Comparison of ENCODE assay signal across 14 cellular contexts in the genomic region with DNA sequence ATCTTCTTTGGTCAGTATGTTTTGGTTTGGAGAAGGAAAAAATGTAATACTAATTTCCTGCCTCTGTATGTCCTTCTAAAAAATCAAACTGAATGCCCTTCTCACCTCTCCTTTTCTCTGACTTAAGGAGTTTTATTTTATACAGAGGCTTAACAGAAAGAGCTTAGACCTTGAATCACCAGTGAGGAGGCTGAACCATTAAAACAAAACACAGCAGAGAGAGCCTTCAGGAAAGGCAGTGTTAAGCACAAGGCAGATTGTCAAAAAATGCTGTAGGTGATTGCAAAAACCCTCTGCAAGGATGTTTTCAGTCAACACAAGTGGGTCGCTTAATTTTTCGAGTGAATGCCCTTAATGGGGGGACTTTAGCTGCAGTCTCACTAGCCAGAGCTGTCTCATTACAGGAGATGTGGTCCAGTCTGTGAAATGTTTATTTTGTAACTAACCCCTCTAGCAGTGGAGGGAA.
DNase-seq lines count a peak whose midpoint lies in the region; ATAC-seq, FAIRE-seq and TF ChIP-seq lines count a peak whose summit lies in the region.
"Had no signal": no experiment of that assay in that cellular context is flagged by ENCODE, and none has a peak within 500 bp of the region (broad histone marks: within the 10 kb centered on the region; RNA-seq: fewer than 3 reads in every experiment).

No MANE protein-coding gene starts in this region.

- H3K27ac ChIP-seq in breast epithelium (peak overlapping the region; percentile 29 to 44), mammary epithelial cell (ENCODE audit: insufficient read depth, low read depth, low read length) (no peak overlapping the region), Panc1 (ENCODE audit: low read length) (peak overlapping the region; percentile 2; the same call in 1 of the 2 replicates), kidney (ENCODE audit: low read depth in 2 of 2, low read length in 2 of 2) (peak overlapping the region; percentile 27 to 71)
- H3K27ac ChIP-seq: skin epidermis had no signal

- dilution Hi-C loops in mammary epithelial cell (cut with HindIII; ENCODE audit: low sequenced_read_pairs): no loop called here

- in situ Hi-C loops in mammary epithelial cell (cut with MboI; ENCODE audit: low sequenced_read_pairs in 2 of 2) (no loop called here), Panc1 (cut with HindIII; ENCODE audit: low pct_unique_long_range_greater_than_20kb, low sequenced_read_pairs) (no loop called here), HAP-1 (cut with MboI; ENCODE audit: low sequenced_read_pairs) (no loop called here)

- H3K4me3 ChIP-seq in breast epithelium (no peak overlapping the region), mammary epithelial cell (replicated peaks in 1 of 3; ENCODE audit: insufficient read depth in 1 of 3, low read depth in 2 of 3, low read length in 3 of 3) (no peak overlapping the region), Panc1 (ENCODE audit: low read depth in 2 of 2, low read length in 2 of 2) (no peak overlapping the region), kidney (ENCODE audit: low read length in 2 of 2) (peak overlapping the region in 1 of 2 donors; percentile 13), HAP-1 (no peak overlapping the region)
- H3K4me3 ChIP-seq: skin epidermis had no signal

- H3K79me2 ChIP-seq in mammary epithelial cell (ENCODE audit: insufficient read depth, low read length): no peaks in the 10 kb centered on the region

- no peak for ATAC-seq in Panc1
- ATAC-seq in HG03159 (IDR thresholded peaks at IDR 0.05; ENCODE audit: unreplicated experiment): no peak
- no peak for ATAC-seq in GM21367 (IDR thresholded peaks at IDR 0.05; ENCODE audit: unreplicated experiment)
- ATAC-seq: left ventricle myocardium superior, PC-3 had no signal

- no peaks in the 10 kb centered on the region for H4K20me1 ChIP-seq in mammary epithelial cell (ENCODE audit: insufficient read depth, low read length)

- H3K4me2 ChIP-seq in mammary epithelial cell (ENCODE audit: insufficient read depth, low read depth, low read length): no peak overlapping the region

- H3K27me3 ChIP-seq in breast epithelium (no peaks in the 10 kb centered on the region), mammary epithelial cell (ENCODE audit: insufficient read depth, low read length) (no peaks in the 10 kb centered on the region), Panc1 (ENCODE audit: control insufficient read depth, insufficient read depth, low read length) (no peaks in the 10 kb centered on the region), HAP-1 (ENCODE audit: low read depth) (no peaks in the 10 kb centered on the region)

- no peak overlapping the region for H2AFZ ChIP-seq in mammary epithelial cell (ENCODE audit: low read depth, low read length)

- no peak for FAIRE-seq in kidney (lab: Jason Lieb, UNC)

- POLR2A ChIA-PET in Panc1 (lab: Charles Lee): no interaction called here

- H3K9ac ChIP-seq in mammary epithelial cell (ENCODE audit: insufficient read depth, low read length) (no peak overlapping the region), kidney (ENCODE audit: low read length in 2 of 2) (no peak overlapping the region)

- BruUV-seq in mammary epithelial cell (replicated peaks; lab: Mats Ljungman, UMichigan) (no TSS peak), Panc1 (replicated peaks; lab: Mats Ljungman, UMichigan) (no TSS peak)

- TF ChIP-seq CTCF in breast epithelium (IDR thresholded peaks at IDR 0.05): no peak
- TF ChIP-seq CTCF in mammary epithelial cell (conservative IDR thresholded peaks at IDR 0.05 in 1 of 2, IDR thresholded peaks at IDR 0.05 in 1 of 2; ENCODE audit: extremely low read depth in 1 of 2, insufficient read depth in 1 of 2, low read depth in 1 of 2, low read length in 2 of 2): no peak
- no peak for TF ChIP-seq CTCF in Panc1 (IDR thresholded peaks at IDR 0.05)
- no peak for TF ChIP-seq CTCF in kidney (IDR thresholded peaks at IDR 0.05; ENCODE audit: borderline replicate concordance, extremely low read depth, insufficient read depth)

- no peak for TF ChIP-seq POLR2A in breast epithelium (IDR thresholded peaks at IDR 0.05)

- CTCF ChIA-PET in mammary epithelial cell (lab: Charles Lee; ENCODE audit: low non-redundant PET) (interaction anchor here (0.6 kb wide), 1 partner anchor 1010 kb away, joined by 4 read pairs; no protein-coding TSS in a partner anchor), Panc1 (lab: Charles Lee) (interaction anchor here (0.6 to 1.1 kb wide), 2 partner anchors 354 to 486 kb away, joined by 3 read pairs; no protein-coding TSS in a partner anchor)

- H3K36me3 ChIP-seq in breast epithelium (no peaks in the 10 kb centered on the region), mammary epithelial cell (ENCODE audit: insufficient read depth, low read length) (no peaks in the 10 kb centered on the region), Panc1 (ENCODE audit: control insufficient read depth, insufficient read depth, low read length) (no peaks in the 10 kb centered on the region), kidney (ENCODE audit: control insufficient read depth in 1 of 2, insufficient read depth in 2 of 2, low read length in 2 of 2) (no peaks in the 10 kb centered on the region), HAP-1 (replicated peaks) (no peaks in the 10 kb centered on the region)

- intact Hi-C loops in breast epithelium (cut with DNase I; ENCODE audit: low total_unique reads): no loop called here
- intact Hi-C loops in mammary epithelial cell (cut with micrococcal nuclease): no loop called here
- intact Hi-C loops in Panc1 (cut with micrococcal nuclease; ENCODE audit: unreplicated experiment): no loop called here
- intact Hi-C loops in kidney (cut with DNase I): no loop called here

- no peak for DNase-seq in breast epithelium (ENCODE audit: low spot score in 2 of 2)
- DNase-seq in mammary epithelial cell: no peak
- no peak for DNase-seq in Panc1 (ENCODE audit: low read depth, low spot score)
- DNase-seq in kidney: no peak
- no peak for DNase-seq in activated naive CD4-positive, alpha-beta T cell (lab: John Stamatoyannopoulos, UW)
- DNase-seq in HAP-1 (ENCODE audit: low spot score in 2 of 2): no peak
- DNase-seq: activated T-cell treated with anti-CD3 and anti-CD28 coated beads, Interleukin-2, amount 50 U/mL, for 1 hour; central memory CD4-positive, alpha-beta T cell; foreskin melanocyte; left ventricle myocardium superior; PC-3 had no signal

- H3K9me3 ChIP-seq in breast epithelium: peaks cover 0 to 2% of the 10 kb centered on the region in 2 donors
- H3K9me3 ChIP-seq in mammary epithelial cell (replicated peaks; ENCODE audit: insufficient read depth, low read length): no peaks in the 10 kb centered on the region
- H3K9me3 ChIP-seq in Panc1 (ENCODE audit: control insufficient read depth, insufficient read depth, low read depth, low read length): peaks cover 5% of the 10 kb centered on the region; the same call in 1 of the 2 replicates
- peaks cover 0 to 5% of the 10 kb centered on the region in 2 donors for H3K9me3 ChIP-seq in kidney (ENCODE audit: control insufficient read depth in 1 of 2, low read length in 2 of 2)
- H3K9me3 ChIP-seq in HAP-1: no peaks in the 10 kb centered on the region

- H3K4me1 ChIP-seq in breast epithelium (no peaks in the 10 kb centered on the region), mammary epithelial cell (ENCODE audit: insufficient read depth, low read length) (peaks cover 5% of the 10 kb centered on the region), Panc1 (ENCODE audit: control insufficient read depth, insufficient read depth, low read length) (peaks cover 6% of the 10 kb centered on the region; the same call in 1 of the 2 replicates), kidney (ENCODE audit: control insufficient read depth in 1 of 2, insufficient read depth in 1 of 2, low read depth in 1 of 2, low read length in 2 of 2) (peaks cover 9 to 52% of the 10 kb centered on the region in 2 donors), HAP-1 (peaks cover 3% of the 10 kb centered on the region; the same call in 1 of the 2 replicates)

- WGBS in mammary epithelial cell (ENCODE audit: low coverage, missing lambda C conversion rate): 92% methylated on average over 2 of the region's 2 CpGs
